In genomic region chr12:47715393-47715876, GRCh38 we compare ENCODE assay signal across 8 cellular contexts. TPM values are rescaled to one million over a fixed set of nuclear protein-coding genes. Genes with fewer than 3 reads are reported as not detected.
DNase-seq lines count a peak whose midpoint lies in the region; ATAC-seq and TF ChIP-seq lines count a peak whose summit lies in the region.

No MANE protein-coding gene starts in this region.

- POLR2A ChIA-PET in CD8-positive, alpha-beta memory T cell (lab: Charles Lee): no interaction called here

- H3K9ac ChIP-seq in Karpas-422 (ENCODE audit: low read length) (no peak overlapping the region), neural progenitor cell (no peak overlapping the region), stomach smooth muscle (ENCODE audit: low read length in 2 of 2) (peak overlapping the region in 1 of 2 donors; percentile 66)

- no peaks in the 10 kb centered on the region for H3K9me2 ChIP-seq in Karpas-422 (replicated peaks; ENCODE audit: insufficient read depth, low read length)

- peaks cover 0 to 6% (median 5%) of the 10 kb centered on the region in 3 donors for H3K36me3 Mint-ChIP-seq in CD8-positive, alpha-beta memory T cell
- H3K36me3 Mint-ChIP-seq in neural progenitor cell: no peaks in the 10 kb centered on the region

- no peaks in the 10 kb centered on the region for H3K36me3 ChIP-seq in CD8-positive, alpha-beta memory T cell (ENCODE audit: insufficient read depth, low read length)
- H3K36me3 ChIP-seq in Karpas-422 (ENCODE audit: insufficient read depth, low read length) (no peaks in the 10 kb centered on the region), Peyer's patch (peaks cover 0 to under 1% (median 0%) of the 10 kb centered on the region in 3 donors), neural progenitor cell (no peaks in the 10 kb centered on the region), stomach smooth muscle (ENCODE audit: control insufficient read depth in 2 of 2, insufficient read depth in 2 of 2, low read length in 2 of 2) (peaks cover 0 to 5% of the 10 kb centered on the region in 2 donors)

- no peak for TF ChIP-seq POLR2A in Peyer's patch (IDR thresholded peaks at IDR 0.05)

- no peaks in the 10 kb centered on the region for H3K27me3 ChIP-seq in CD8-positive, alpha-beta memory T cell (ENCODE audit: insufficient read depth, low read length, poor library complexity, severe bottlenecking)
- H3K27me3 ChIP-seq in Karpas-422 (ENCODE audit: low read length) (no peaks in the 10 kb centered on the region), Peyer's patch (no peaks in the 10 kb centered on the region), neural progenitor cell (peaks cover 6% of the 10 kb centered on the region), stomach smooth muscle (ENCODE audit: control insufficient read depth in 1 of 2, insufficient read depth in 2 of 2, low read length in 2 of 2) (no peaks in the 10 kb centered on the region)

- H3K4me3 Mint-ChIP-seq in CD8-positive, alpha-beta memory T cell: no peak overlapping the region
- no peak overlapping the region for H3K4me3 Mint-ChIP-seq in neural progenitor cell

- H2AFZ ChIP-seq in Karpas-422 (ENCODE audit: low read length) (no peak overlapping the region), neural progenitor cell (replicated peaks) (no peak overlapping the region)

- H3K9me3 Mint-ChIP-seq in CD8-positive, alpha-beta memory T cell: no peaks in the 10 kb centered on the region
- H3K9me3 Mint-ChIP-seq in neural progenitor cell: no peaks in the 10 kb centered on the region

- H3F3A ChIP-seq in neural progenitor cell (ENCODE audit: low read depth): peaks cover 5% of the 10 kb centered on the region

- no peak overlapping the region for H3K4me3 ChIP-seq in CD8-positive, alpha-beta memory T cell (ENCODE audit: low read length)
- no peak overlapping the region for H3K4me3 ChIP-seq in Karpas-422 (ENCODE audit: low read length)
- H3K4me3 ChIP-seq in Peyer's patch: no peak overlapping the region
- H3K4me3 ChIP-seq in fibroblast of pulmonary artery (replicated peaks; ENCODE audit: low read depth, low read length): no peak overlapping the region
- no peak overlapping the region for H3K4me3 ChIP-seq in neural progenitor cell
- peak overlapping the region; percentile 42 to 59 for H3K4me3 ChIP-seq in stomach smooth muscle (ENCODE audit: low read length in 2 of 2)

- H3K4me2 ChIP-seq in Karpas-422 (ENCODE audit: low read depth, low read length, poor library complexity, severe bottlenecking): no peak overlapping the region
- no peak overlapping the region for H3K4me2 ChIP-seq in neural progenitor cell

- H3K4me1 Mint-ChIP-seq in CD8-positive, alpha-beta memory T cell: peaks cover 6 to 16% (median 16%) of the 10 kb centered on the region in 3 donors
- peaks cover 18% of the 10 kb centered on the region for H3K4me1 Mint-ChIP-seq in neural progenitor cell

- H3K27ac ChIP-seq in CD8-positive, alpha-beta memory T cell (ENCODE audit: low read depth, low read length): no peak overlapping the region
- H3K27ac ChIP-seq in Karpas-422 (ENCODE audit: low read length) (no peak overlapping the region), Peyer's patch (peak overlapping the region in 3 of 4 donors; percentile 7 to 72 (median 20)), neural progenitor cell (no peak overlapping the region), stomach smooth muscle (ENCODE audit: low read length) (peak overlapping the region; percentile 92)

- peak overlapping the region in 4 of 8 donors; percentile 5 to 69 (median 17) for H3K27ac Mint-ChIP-seq in CD8-positive, alpha-beta memory T cell
- H3K27ac Mint-ChIP-seq in neural progenitor cell: peak overlapping the region; percentile 32

- H3K79me2 ChIP-seq in Karpas-422 (ENCODE audit: low read length) (0 out of 2 replicates have a peak, but pooled peaks cover 7% of the 10 kb centered on the region), neural progenitor cell (ENCODE audit: low read depth) (no peaks in the 10 kb centered on the region)

- H3K4me1 ChIP-seq in CD8-positive, alpha-beta memory T cell (ENCODE audit: insufficient read depth, low read length): peaks cover 21% of the 10 kb centered on the region
- H3K4me1 ChIP-seq in Karpas-422 (ENCODE audit: low read length) (peaks cover 50% of the 10 kb centered on the region), Peyer's patch (peaks cover 0 to 28% (median 2%) of the 10 kb centered on the region in 4 donors), neural progenitor cell (peaks cover 4% of the 10 kb centered on the region), stomach smooth muscle (ENCODE audit: control insufficient read depth, insufficient read depth, low read length) (peaks cover 42% of the 10 kb centered on the region)

- H3K9me3 ChIP-seq in CD8-positive, alpha-beta memory T cell (ENCODE audit: low read length): no peaks in the 10 kb centered on the region
- H3K9me3 ChIP-seq in Karpas-422 (ENCODE audit: low read length) (no peaks in the 10 kb centered on the region), Peyer's patch (no peaks in the 10 kb centered on the region), neural progenitor cell (ENCODE audit: low read depth) (no peaks in the 10 kb centered on the region), stomach smooth muscle (ENCODE audit: control insufficient read depth in 2 of 2, low read length in 2 of 2) (no peaks in the 10 kb centered on the region)

- H3K27me3 Mint-ChIP-seq in CD8-positive, alpha-beta memory T cell: peaks cover 0 to 2% of the 10 kb centered on the region in 2 donors
- H3K27me3 Mint-ChIP-seq in neural progenitor cell (ENCODE audit: insufficient read depth, low read depth): no peaks in the 10 kb centered on the region

- CTCF ChIA-PET in CD8-positive, alpha-beta memory T cell (lab: Charles Lee): interaction anchor here (0.6 to 10.9 kb wide), 22 partner anchors 8 to 471 kb away, joined by 3 to 169 read pairs (median 8); partner anchors contain the start of genes ENDOU, RAPGEF3, RPAP3 and SLC48A1

- peak; percentile 69 for ATAC-seq in GM21447 (IDR thresholded peaks at IDR 0.05; ENCODE audit: unreplicated experiment)

- TF ChIP-seq CTCF in Peyer's patch (IDR thresholded peaks at IDR 0.05) (peak; percentile 40 to 90 (median 82)), fibroblast of pulmonary artery (IDR thresholded peaks at IDR 0.05; ENCODE audit: low read length, missing control alignments) (peak; percentile 71), neural progenitor cell (IDR thresholded peaks at IDR 0.05) (peak; percentile 79)

- DNase-seq in CD8-positive, alpha-beta memory T cell: peak; percentile 70 to 84 (median 74)
- DNase-seq in Karpas-422: peak; percentile 95
- DNase-seq in Peyer's patch: peak; percentile 69 to 92 (median 77)
- DNase-seq in activated T-cell treated with anti-CD3 and anti-CD28 coated beads, Interleukin-2, amount 50 U/mL, for 48 hours: peak; percentile 79 to 81
- DNase-seq in fibroblast of pulmonary artery (ENCODE audit: low read depth): peak; percentile 79
- peak; percentile 92 for DNase-seq in neural progenitor cell (ENCODE audit: low spot score)

- H4K20me1 ChIP-seq in Karpas-422 (ENCODE audit: insufficient read depth, low read depth, low read length) (no peaks in the 10 kb centered on the region), neural progenitor cell (ENCODE audit: low read depth) (no peaks in the 10 kb centered on the region)

RNA-seq across cellular contexts. Expression of gene RPAP3, which starts 9.6 kb away (rescaled TPM):
- total RNA-seq in CD8-positive, alpha-beta memory T cell: 10 to 100 TPM; 54.0 to 58.1 TPM
- 35.3 TPM for polyA plus RNA-seq in CD8-positive, alpha-beta memory T cell
- total RNA-seq in Karpas-422 (2014; rRNA removed; shearing (Covaris generic); ENCODE audit: low replicate concordance): 38.2 and 47.2 TPM in 2 replicates
- total RNA-seq in Peyer's patch (10 to 100 TPM in 3 of 4 donors, 1 to 10 TPM in 1; 5.4 to 33.8 (median 13.3) TPM), neural progenitor cell (ENCODE audit: low replicate concordance) (42.7 and 61.9 TPM in 2 replicates)

RNA-seq across cellular contexts. Expression of gene ENDOU, which starts 9.9 kb away (rescaled TPM):
- total RNA-seq in CD8-positive, alpha-beta memory T cell: not detected
- polyA plus RNA-seq in CD8-positive, alpha-beta memory T cell: not detected
- total RNA-seq in Karpas-422 (2014; rRNA removed; shearing (Covaris generic); ENCODE audit: low replicate concordance): 1.2 and 10.7 TPM in 2 replicates
- not detected for total RNA-seq in Peyer's patch
- total RNA-seq in neural progenitor cell (ENCODE audit: low replicate concordance): not detected in 2 replicates

RNA-seq across cellular contexts. Expression of gene RAPGEF3, which starts 43.2 kb away (rescaled TPM):
- total RNA-seq in CD8-positive, alpha-beta memory T cell: 1 to 10 TPM in 1 of 2 experiments, under 1 TPM in 1; 0.95 to 1.1 TPM
- 0.15 TPM for polyA plus RNA-seq in CD8-positive, alpha-beta memory T cell
- total RNA-seq in Karpas-422 (2014; rRNA removed; shearing (Covaris generic); ENCODE audit: low replicate concordance): 4.4 and 11.9 TPM in 2 replicates
- total RNA-seq in Peyer's patch (10 to 100 TPM in 3 of 4 donors, 1 to 10 TPM in 1; 4.9 to 33.0 (median 16.9) TPM), neural progenitor cell (ENCODE audit: low replicate concordance) (0.58 and 1.2 TPM in 2 replicates)

RNA-seq across cellular contexts. Expression of gene SLC48A1, which starts 57.6 kb away (rescaled TPM):
- 10 to 100 TPM; 10.9 to 11.5 TPM for total RNA-seq in CD8-positive, alpha-beta memory T cell
- 9.1 TPM for polyA plus RNA-seq in CD8-positive, alpha-beta memory T cell
- 21.5 and 21.9 TPM in 2 replicates for total RNA-seq in Karpas-422 (2014; rRNA removed; shearing (Covaris generic); ENCODE audit: low replicate concordance)
- total RNA-seq in Peyer's patch (10 to 100 TPM; 14.9 to 21.5 (median 15.9) TPM), neural progenitor cell (ENCODE audit: low replicate concordance) (8.3 and 16.7 TPM in 2 replicates)

Comparison
In these comparisons a context has a peak if more than half of its experiments do, and no peak if none do; other contexts are left out.
1. H3K27ac ChIP-seq: peak in Peyer's patch (3 of 4) and stomach smooth muscle (single experiment); none in CD8-positive, alpha-beta memory T cell (single experiment), Karpas-422 (single experiment) and neural progenitor cell (single experiment).
2. H3K4me3 ChIP-seq: peak in stomach smooth muscle (2 of 2); none in CD8-positive, alpha-beta memory T cell (single experiment), Karpas-422 (single experiment), Peyer's patch (0 of 4), fibroblast of pulmonary artery (single experiment) and neural progenitor cell (single experiment).
3. Peak in every context shown above with its lines, with median percentiles within 50 percentile points of each other: DNase-seq and CTCF ChIP-seq.